In genomic region chr5:171413993-171414392, GRCh38 we compare ENCODE assay signal across 3 cellular contexts. TPM values are rescaled to one million over a fixed set of nuclear protein-coding genes. Genes with fewer than 3 reads are reported as not detected.
"Had no signal": no experiment of that assay in that cellular context is flagged by ENCODE, and none has a peak within 500 bp of the region (broad histone marks: within the 10 kb centered on the region; RNA-seq: fewer than 3 reads in every experiment).

No MANE protein-coding gene starts in this region.

RNA-seq across cellular contexts. Expression of gene FGF18, which starts 5.5 kb away (rescaled TPM):
- total RNA-seq: dermis microvascular lymphatic vessel endothelial cell, glomerular endothelial cell had no signal
- polyA plus RNA-seq: naive thymus-derived CD8-positive, alpha-beta T cell had no signal
